11 cellular contexts compared by ENCODE assay signal in genomic region chr5:138052718-138053117, GRCh38. TPM values are rescaled to one million over a fixed set of nuclear protein-coding genes. Genes with fewer than 3 reads are reported as not detected.
"Had no signal": no experiment of that assay in that cellular context is flagged by ENCODE, and none has a peak within 500 bp of the region (broad histone marks: within the 10 kb centered on the region; RNA-seq: fewer than 3 reads in every experiment).

No MANE protein-coding gene starts in this region.

RNA-seq across cellular contexts. Expression of gene WNT8A, which starts 31.1 kb away (rescaled TPM):
- total RNA-seq: activated CD4-positive, alpha-beta memory T cell treated with anti-CD3 and anti-CD28 coated beads, Interleukin-2, amount 10 ng/mL, durations not matched to agents 7 days and 5 days; activated CD4-positive, alpha-beta T cell treated with anti-CD3 and anti-CD28 coated beads for 36 hours; activated CD4-positive, alpha-beta T cell treated with anti-CD3 and anti-CD28 coated beads, Interleukin-2, amount 10 ng/mL, durations not matched to agents 7 days and 5 days; activated CD8-positive, alpha-beta memory T cell treated with anti-CD3 and anti-CD28 coated beads, Interleukin-2, amount 10 ng/mL, durations not matched to agents 7 days and 5 days; activated CD8-positive, alpha-beta T cell treated with anti-CD3 and anti-CD28 coated beads, Interleukin-2, amount 10 ng/mL, durations not matched to agents 7 days and 5 days; activated naive CD8-positive, alpha-beta T cell treated with anti-CD3 and anti-CD28 coated beads, Interleukin-2, amount 10 ng/mL, durations not matched to agents 7 days and 5 days; activated T-helper 2 cell treated with anti-CD3 and anti-CD28 coated beads, Interferon-gamma antibody, Interleukin-2, Interleukin-4, amounts not matched to agents 10 μg/mL and 5 μg/mL and 100 μg/mL, durations not matched to agents 14 hours and 24 hours and 36 hours; ascending aorta; bronchial epithelial cell; cardiac muscle cell had no signal
- polyA plus RNA-seq: adipose tissue, cardiac muscle cell had no signal
